Comparison of ENCODE assay signal across 8 cellular contexts in genomic region chr1:150150511-150151021, GRCh38. TPM values are rescaled to one million over a fixed set of nuclear protein-coding genes. Genes with fewer than 3 reads are reported as not detected.
DNase-seq lines count a peak whose midpoint lies in the region; ATAC-seq and TF ChIP-seq lines count a peak whose summit lies in the region.

No MANE protein-coding gene starts in this region.

- no TSS peak for BruUV-seq in MCF 10A (replicated peaks; lab: Mats Ljungman, UMichigan)

- no peak overlapping the region for H3K27ac Mint-ChIP-seq in MCF 10A (ENCODE audit: low read depth, unreplicated experiment)

- no peaks in the 10 kb centered on the region for H3K9me3 Mint-ChIP-seq in MCF 10A (ENCODE audit: unreplicated experiment)

- TF ChIP-seq CTCF in RWPE2 (IDR thresholded peaks at IDR 0.05; ENCODE audit: poor library complexity, severe bottlenecking) = no peak
- no peak for TF ChIP-seq CTCF in MCF 10A (IDR thresholded peaks at IDR 0.05; ENCODE audit: unreplicated experiment)
- TF ChIP-seq CTCF in lower lobe of right lung (IDR thresholded peaks at IDR 0.05) = no peak

- H3K27me3 ChIP-seq in RWPE2 (ENCODE audit: insufficient read depth, poor library complexity, severe bottlenecking) (no peaks in the 10 kb centered on the region), lower lobe of right lung (ENCODE audit: low read depth) (no peaks in the 10 kb centered on the region)

- CTCF ChIA-PET in MCF 10A (lab: Yijun Ruan, JAX) = interaction anchor here (1.9 kb wide), 1 partner anchor 15 kb away, joined by 9 read pairs; no protein-coding TSS in a partner anchor

- POLR2A ChIA-PET in MCF 10A (lab: Yijun Ruan, JAX) = interaction anchor here (1.2 kb wide), 1 partner anchor 213 kb away, joined by 3 read pairs; no protein-coding TSS in a partner anchor

- DNase-seq in DMS53 (lab: John Stamatoyannopoulos, UW) = peak; percentile 63
- no peak for DNase-seq in DMS53 treated with DMSO at 0.1 percent for 48 hours (lab: John Stamatoyannopoulos, UW; ENCODE audit: unreplicated experiment)
- DNase-seq in RWPE2 (ENCODE audit: low spot score) = no peak
- no peak for DNase-seq in MCF 10A (ENCODE audit: unreplicated experiment)
- peak; percentile 61 for DNase-seq in lower lobe of right lung
- DNase-seq in HPDE6-E6E7 (ENCODE audit: extremely low spot score) = no peak

- H3K9me3 ChIP-seq in RWPE2 (ENCODE audit: severe bottlenecking) (no peaks in the 10 kb centered on the region), lower lobe of right lung (no peaks in the 10 kb centered on the region)

- H3K4me3 Mint-ChIP-seq in MCF 10A (ENCODE audit: unreplicated experiment) = peak overlapping the region; percentile 56

- no peaks in the 10 kb centered on the region for H3K36me3 Mint-ChIP-seq in MCF 10A (ENCODE audit: insufficient read depth, unreplicated experiment)

- intact Hi-C loops in MCF 10A (cut with micrococcal nuclease) = no loop called here
- intact Hi-C loops in lower lobe of right lung (cut with DNase I) = no loop called here

- ATAC-seq in RWPE2 (ENCODE audit: low read depth) = no peak
- ATAC-seq in lower lobe of right lung = peak in 1 of 2 donors; percentile 15
- no peak for ATAC-seq in HG03460 (IDR thresholded peaks at IDR 0.05; ENCODE audit: unreplicated experiment)

- H3K27ac ChIP-seq in RWPE2 (ENCODE audit: poor library complexity, severe bottlenecking) (no peak overlapping the region), lower lobe of right lung (peak overlapping the region; percentile 88), temporal lobe (ENCODE audit: low read depth, low read length) (peak overlapping the region; percentile 46)

- peak overlapping the region; percentile 78 for H3K4me3 ChIP-seq in RWPE2 (ENCODE audit: severe bottlenecking)
- H3K4me3 ChIP-seq in lower lobe of right lung = peak overlapping the region; percentile 74

- H3K4me1 ChIP-seq in RWPE2 (ENCODE audit: insufficient read depth, poor library complexity, severe bottlenecking) = no peaks in the 10 kb centered on the region
- H3K4me1 ChIP-seq in lower lobe of right lung = peaks cover 41% of the 10 kb centered on the region

- H3K36me3 ChIP-seq in RWPE2 (ENCODE audit: low read depth) (no peaks in the 10 kb centered on the region), lower lobe of right lung (peaks cover 26% of the 10 kb centered on the region)

- no peaks in the 10 kb centered on the region for H3K27me3 Mint-ChIP-seq in MCF 10A (ENCODE audit: insufficient read depth, unreplicated experiment)

- H3K4me1 Mint-ChIP-seq in MCF 10A (ENCODE audit: insufficient read depth, unreplicated experiment) = peaks cover 6% of the 10 kb centered on the region

RNA-seq across cellular contexts. Expression of gene PLEKHO1, which starts 0.8 kb away (rescaled TPM):
- total RNA-seq in MCF 10A (2022) (1.9 and 5.2 TPM in 2 replicates), lower lobe of right lung (41.6 TPM), temporal lobe (45.2 TPM)

Comparison
In these comparisons a context has a peak if more than half of its experiments do, and no peak if none do; other contexts are left out.
1. DNase-seq: peak in DMS53 (single experiment) and lower lobe of right lung (single experiment); none in DMS53 treated with DMSO at 0.1 percent for 48 hours (single experiment), RWPE2 (single experiment), MCF 10A (single experiment) and HPDE6-E6E7 (single experiment).